In genomic region chr10:110784198-110784597, GRCh38 we compare ENCODE assay signal across 14 cellular contexts.
A peak's percentile ranks its signal among the peaks of the same experiment; 100 is the strongest.
DNase-seq lines count a peak whose midpoint lies in the region; ATAC-seq, FAIRE-seq and TF ChIP-seq lines count a peak whose summit lies in the region.
"Had no signal": no experiment of that assay in that cellular context is flagged by ENCODE, and none has a peak within 500 bp of the region (broad histone marks: within the 10 kb centered on the region; RNA-seq: fewer than 3 reads in every experiment).

No MANE protein-coding gene starts in this region.

- no peak for DNase-seq in left ventricle myocardium superior
- no peak for DNase-seq in left cardiac atrium
- peak; percentile 48 to 76 (median 73) for DNase-seq in body of pancreas
- peak in 2 of 6 donors; percentile 31 to 43 for DNase-seq in pancreas
- no peak for DNase-seq in medulla oblongata (ENCODE audit: extremely low spot score)
- no peak for DNase-seq in adrenal gland
- DNase-seq in NCI-H2171 treated with DMSO at 0.1 percent for 48 hours (lab: John Stamatoyannopoulos, UW) = no peak
- DNase-seq: DMS 273 treated with DMSO at 0.1 percent for 48 hours, SHP77 had no signal

- H3K4me1 ChIP-seq in body of pancreas (peaks cover 48% of the 10 kb centered on the region), pancreas (peaks cover 5 to 15% (median 12%) of the 10 kb centered on the region in 3 donors), adrenal gland (replicated peaks in 1 of 2) (peaks cover 8 to 20% of the 10 kb centered on the region in 2 donors)
- H3K4me1 ChIP-seq: upper lobe of left lung had no signal

- no peak for FAIRE-seq in pancreas (lab: Jason Lieb, UNC)
- FAIRE-seq: GM18507, keratinocyte had no signal

- TF ChIP-seq CTCF in body of pancreas (IDR thresholded peaks at IDR 0.05) (peak in 1 of 7 experiments; percentile 3), pancreas (IDR thresholded peaks at IDR 0.05) (no peak), adrenal gland (IDR thresholded peaks at IDR 0.05) (no peak)

- peak overlapping the region; percentile 60 to 70 (median 64) for H3K27ac ChIP-seq in body of pancreas
- peak overlapping the region in 2 of 4 donors; percentile 14 to 33 for H3K27ac ChIP-seq in pancreas
- H3K27ac ChIP-seq in adrenal gland = no peak overlapping the region
- H3K27ac ChIP-seq: HL-60 had no signal

- no peak for TF ChIP-seq POLR2A in body of pancreas (IDR thresholded peaks at IDR 0.05)
- TF ChIP-seq POLR2A in adrenal gland (IDR thresholded peaks at IDR 0.05) = no peak

- H3K4me3 ChIP-seq in body of pancreas = no peak overlapping the region
- no peak overlapping the region for H3K4me3 ChIP-seq in pancreas
- H3K4me3 ChIP-seq in adrenal gland = no peak overlapping the region
- H3K4me3 ChIP-seq: upper lobe of left lung had no signal

- no peaks in the 10 kb centered on the region for H3K9me3 ChIP-seq in body of pancreas
- H3K9me3 ChIP-seq in pancreas = no peaks in the 10 kb centered on the region
- H3K9me3 ChIP-seq in adrenal gland (replicated peaks in 1 of 3) = no peaks in the 10 kb centered on the region
- H3K9me3 ChIP-seq: upper lobe of left lung had no signal

- ATAC-seq in left ventricle myocardium superior (peak; percentile 10), left cardiac atrium (no peak), body of pancreas (peak; percentile 87), pancreas (peak; percentile 48 to 81 (median 68)), GM21381 (IDR thresholded peaks at IDR 0.05; ENCODE audit: unreplicated experiment) (no peak)

- WGBS in body of pancreas, 2 donors = 30 to 35% methylated on average over 6 of the region's 6 CpGs
- 25 to 36% methylated on average over 6 of the region's 6 CpGs for WGBS in pancreas, 2 donors
- WGBS in adrenal gland, 4 donors = 80 to 90% (median 85%) methylated on average over 6 of the region's 6 CpGs

- intact Hi-C loops in left ventricle myocardium superior (cut with micrococcal nuclease) = no loop called here
- intact Hi-C loops in left cardiac atrium (cut with DNase I) = no loop called here
- intact Hi-C loops in body of pancreas (cut with DNase I) = no loop called here
- intact Hi-C loops in pancreas (cut with DNase I) = no loop called here
- intact Hi-C loops in adrenal gland (cut with DNase I) = no loop called here

- H3K36me3 ChIP-seq in body of pancreas (replicated peaks in 1 of 2; ENCODE audit: insufficient read depth in 1 of 2, low read depth in 2 of 2) (no peaks in the 10 kb centered on the region), pancreas (no peaks in the 10 kb centered on the region), adrenal gland (replicated peaks in 1 of 2) (no peaks in the 10 kb centered on the region)
- H3K36me3 ChIP-seq: upper lobe of left lung had no signal

- H3K27me3 ChIP-seq in body of pancreas = no peaks in the 10 kb centered on the region
- H3K27me3 ChIP-seq in pancreas = no peaks in the 10 kb centered on the region
- H3K27me3 ChIP-seq in adrenal gland = no peaks in the 10 kb centered on the region
- H3K27me3 ChIP-seq: upper lobe of left lung had no signal

Comparison
In these comparisons a context has a peak if more than half of its experiments do, and no peak if none do; other contexts are left out.
1. ATAC-seq: peak in left ventricle myocardium superior (single experiment), body of pancreas (single experiment) and pancreas (4 of 4); none in left cardiac atrium (0 of 2) and GM21381 (single experiment).
2. DNase-seq: peak in body of pancreas (4 of 4); none in left ventricle myocardium superior (single experiment), left cardiac atrium (single experiment), medulla oblongata (single experiment), adrenal gland (0 of 7) and NCI-H2171 treated with DMSO at 0.1 percent for 48 hours (single experiment).
3. H3K27ac ChIP-seq: peak in body of pancreas (4 of 4); none in adrenal gland (0 of 5).